In genomic region chr12:65532162-65532561, GRCh38 we compare ENCODE assay signal across 13 cellular contexts.
A peak's percentile ranks its signal among the peaks of the same experiment; 100 is the strongest.
DNase-seq lines count a peak whose midpoint lies in the region; ATAC-seq and TF ChIP-seq lines count a peak whose summit lies in the region.
"Had no signal": no experiment of that assay in that cellular context is flagged by ENCODE, and none has a peak within 500 bp of the region (broad histone marks: within the 10 kb centered on the region; RNA-seq: fewer than 3 reads in every experiment).

No MANE protein-coding gene starts in this region.

- POLR2A ChIA-PET in AG04449 (lab: Yijun Ruan, JAX) (interaction anchor here (0.8 to 1.4 kb wide), 5 partner anchors 34 to 293 kb away, joined by 3 read pairs; partner anchors contain the start of gene HMGA2), HCT116 (lab: Charles Lee) (interaction anchor here (0.6 to 3.7 kb wide), 12 partner anchors 9 to 217 kb away, joined by 3 to 22 read pairs (median 4); no protein-coding TSS in a partner anchor)

- H3K9me2 ChIP-seq in HCT116 (ENCODE audit: insufficient read depth), result no peaks in the 10 kb centered on the region

- H3K9me3 Mint-ChIP-seq in CD14-positive monocyte, result peaks cover 4 to 10% (median 6%) of the 10 kb centered on the region in 7 donors

- H3K9me3 ChIP-seq in HCT116 (ENCODE audit: control insufficient read depth in 1 of 2, insufficient read depth in 1 of 2, low read depth in 1 of 2, low read length in 2 of 2), result peaks cover 0 to 4% of the 10 kb centered on the region in 2 experiments; a peak in 1 of 4 replicates
- H3K9me3 ChIP-seq: testis had no signal

- no peaks in the 10 kb centered on the region for H3K36me3 Mint-ChIP-seq in CD14-positive monocyte

- H3K27ac ChIP-seq in HCT116 (ENCODE audit: low read depth, low read length), result peak overlapping the region; percentile 99
- H3K27ac ChIP-seq: parathyroid adenoma, testis had no signal

- RAD21 ChIA-PET in HCT116 (lab: Charles Lee; ENCODE audit: low non-redundant PET in 1 of 2, low total read pairs in 2 of 2, uncharacterized antibody in 2 of 2, unreplicated experiment in 2 of 2), result interaction anchor here in 1 of 2 experiments (0.8 kb wide), 1 partner anchor 219 kb away, joined by 3 read pairs; no protein-coding TSS in a partner anchor

- peaks cover 72% of the 10 kb centered on the region in 2 experiments for H3K4me1 ChIP-seq in HCT116 (ENCODE audit: control insufficient read depth in 1 of 2, insufficient read depth in 2 of 2, low read length in 2 of 2)
- H3K4me1 ChIP-seq: parathyroid adenoma, testis had no signal

- H3K4me2 ChIP-seq in HCT116 (ENCODE audit: low read length), result peak overlapping the region; percentile 59

- BruUV-seq in HCT116 (replicated peaks; lab: Mats Ljungman, UMichigan), result no TSS peak

- H4K20me1 ChIP-seq in HCT116 (ENCODE audit: insufficient read depth), result no peaks in the 10 kb centered on the region

- H3K79me2 ChIP-seq in HCT116 (ENCODE audit: insufficient read depth, low read length), result peaks cover 13% of the 10 kb centered on the region; the same call in 1 of the 2 replicates
- H3K79me2 ChIP-seq: parathyroid adenoma had no signal

- ATAC-seq in HCT116 (no peak), GM19455 (IDR thresholded peaks at IDR 0.05; ENCODE audit: unreplicated experiment) (no peak)

- H3K4me1 Mint-ChIP-seq in CD14-positive monocyte, result no peaks in the 10 kb centered on the region

- H3K9ac ChIP-seq in HCT116 (ENCODE audit: low read length), result peak overlapping the region; percentile 71
- H3K9ac ChIP-seq: parathyroid adenoma had no signal

- intact Hi-C loops in HCT116 (cut with micrococcal nuclease) (loop anchor here (5.0 to 10.0 kb wide), 3 partner anchors 163 to 290 kb away; partner anchors contain the start of gene HMGA2), CD14-positive monocyte (cut with micrococcal nuclease) (no loop called here)

- TF ChIP-seq CTCF in AG04449 (IDR thresholded peaks at IDR 0.05; ENCODE audit: insufficient read depth, low read length, missing control alignments) (no peak), HCT116 (IDR thresholded peaks at IDR 0.05 in 2 of 3, conservative IDR thresholded peaks at IDR 0.05 in 1 of 3; ENCODE audit: borderline replicate concordance in 1 of 3, insufficient read depth in 1 of 3, low read depth in 2 of 3, low read length in 2 of 3) (no peak), cardiac fibroblast (IDR thresholded peaks at IDR 0.05; ENCODE audit: low read depth, low read length) (no peak), CD14-positive monocyte (IDR thresholded peaks at IDR 0.05) (no peak)

- H2AFZ ChIP-seq in HCT116 (ENCODE audit: low read depth, low read length, poor library complexity, severe bottlenecking), result no peak overlapping the region
- H2AFZ ChIP-seq: parathyroid adenoma had no signal

- CTCF ChIA-PET in AG04449 (lab: Yijun Ruan, JAX) (interaction anchor here (0.8 to 1.5 kb wide), 3 partner anchors 12 to 32 kb away, joined by 3 to 5 read pairs (median 3); no protein-coding TSS in a partner anchor), HCT116 (lab: Charles Lee) (no interaction called here)

- H3K27me3 Mint-ChIP-seq in CD14-positive monocyte (ENCODE audit: low read depth in 3 of 3), result peaks cover 0 to 3% (median 0%) of the 10 kb centered on the region in 3 donors

- H3K27ac Mint-ChIP-seq in CD14-positive monocyte, result no peak overlapping the region

- peak; percentile 82 for DNase-seq in AG04449 (ENCODE audit: low read depth, low spot score)
- no peak for DNase-seq in HCT116 (ENCODE audit: low read depth, low spot score)
- DNase-seq in cardiac fibroblast (ENCODE audit: low read depth in 2 of 2), result peak; percentile 36 to 93
- DNase-seq in kidney tubule cell (ENCODE audit: low spot score), result peak; percentile 57
- no peak for DNase-seq in CD14-positive monocyte (ENCODE audit: low spot score)
- DNase-seq in iPS-NIHi11 (ENCODE audit: low spot score), result no peak
- DNase-seq in NCI-H2107 treated with DMSO at 0.1 percent for 48 hours (lab: John Stamatoyannopoulos, UW; ENCODE audit: unreplicated experiment), result no peak
- DNase-seq: activated effector memory CD4-positive, alpha-beta T cell treated with Interleukin-2 at 50 U/mL for 16 hours; NCI-H1417 treated with DMSO at 0.1 percent for 48 hours; T-helper 9 cell; testis had no signal

- no peaks in the 10 kb centered on the region for H3K27me3 ChIP-seq in HCT116 (ENCODE audit: insufficient read depth, low read length)
- H3K27me3 ChIP-seq: testis had no signal

- no peak for TF ChIP-seq RAD21 in HCT116 (IDR thresholded peaks at IDR 0.05; ENCODE audit: low read depth)

- no peak for TF ChIP-seq POLR2A in HCT116 (IDR thresholded peaks at IDR 0.05; ENCODE audit: borderline replicate concordance, extremely low read depth, insufficient read depth, insufficient read length)

- peaks cover 0 to 22% of the 10 kb centered on the region in 2 experiments; a peak in 2 of 4 replicates for H3K36me3 ChIP-seq in HCT116 (ENCODE audit: control insufficient read depth in 1 of 2, insufficient read depth in 2 of 2, low read length in 2 of 2)

- H3K4me3 ChIP-seq in AG04449 (ENCODE audit: low read depth, low read length) (no peak overlapping the region), HCT116 (replicated peaks in 1 of 2; ENCODE audit: low read depth in 1 of 2, low read length in 2 of 2) (no peak overlapping the region), cardiac fibroblast (replicated peaks in 1 of 2; ENCODE audit: low read depth in 2 of 2, low read length in 2 of 2) (no peak overlapping the region)
- H3K4me3 ChIP-seq: testis had no signal

- no peak overlapping the region for H3K4me3 Mint-ChIP-seq in CD14-positive monocyte

TF ChIP-seq in HCT116, 20 proteins besides CTCF, POLR2A, EP300 and RAD21:
- TF ChIP-seq ZBTB33 (IDR thresholded peaks at IDR 0.05; ENCODE audit: extremely low read depth, insufficient replicate concordance, low read length) (no peak), ELF1 (IDR thresholded peaks at IDR 0.05; ENCODE audit: borderline replicate concordance, low read depth) (no peak)

Comparison
In these comparisons a context has a peak if more than half of its experiments do, and no peak if none do; other contexts are left out.
1. DNase-seq: peak in AG04449 (single experiment), cardiac fibroblast (2 of 2) and kidney tubule cell (single experiment); none in HCT116 (single experiment), CD14-positive monocyte (single experiment), iPS-NIHi11 (single experiment) and NCI-H2107 treated with DMSO at 0.1 percent for 48 hours (single experiment).